23 cellular contexts compared by ENCODE assay signal in genomic region chr1:85333186-85333585, GRCh38.
"Had no signal": no experiment of that assay in that cellular context is flagged by ENCODE, and none has a peak within 500 bp of the region (broad histone marks: within the 10 kb centered on the region; RNA-seq: fewer than 3 reads in every experiment).

No MANE protein-coding gene starts in this region.

- H2AFZ ChIP-seq: hepatocyte had no signal

- H3K27ac Mint-ChIP-seq: memory B cell; natural killer cell treated with Interleukin-12 subunit alpha and Interleukin-12 subunit beta and Interleukin-15 and Interleukin-18, amount 100 ng/mL, for 72 hours; stimulated activated effector memory CD8-positive, alpha-beta T cell treated with anti-CD3 and anti-CD28 coated beads, Interleukin-12 subunit alpha, Interleukin-12 subunit beta, amount 100 ng/mL, for 72 hours; stimulated activated naive CD8-positive, alpha-beta T cell treated with anti-CD3 and anti-CD28 coated beads, Interleukin-15, amount 100 ng/mL, for 72 hours; type B pancreatic cell had no signal

- H3K4me3 ChIP-seq: hepatocyte, left ventricle myocardium inferior, lower lobe of right lung, psoas muscle, right lobe of liver, thoracic aorta had no signal

- H3K4me3 Mint-ChIP-seq: memory B cell; natural killer cell treated with Interleukin-12 subunit alpha and Interleukin-12 subunit beta and Interleukin-15 and Interleukin-18, amount 100 ng/mL, for 72 hours; stimulated activated effector memory CD8-positive, alpha-beta T cell treated with anti-CD3 and anti-CD28 coated beads, Interleukin-12 subunit alpha, Interleukin-12 subunit beta, amount 100 ng/mL, for 72 hours; stimulated activated naive CD8-positive, alpha-beta T cell treated with anti-CD3 and anti-CD28 coated beads, Interleukin-15, amount 100 ng/mL, for 72 hours; type B pancreatic cell had no signal

- H3K27ac ChIP-seq: hepatocyte, left ventricle myocardium inferior, lower lobe of right lung, psoas muscle, right lobe of liver, thoracic aorta had no signal

- H3K36me3 ChIP-seq: left ventricle myocardium inferior, lower lobe of right lung, right lobe of liver, thoracic aorta had no signal

- H3K4me1 ChIP-seq: right lobe of liver had no signal

- ATAC-seq: left cardiac atrium; lower lobe of right lung; right lobe of liver; stimulated activated effector memory CD8-positive, alpha-beta T cell treated with anti-CD3 and anti-CD28 coated beads, Interleukin-12 subunit alpha, Interleukin-12 subunit beta, amount 100 ng/mL, for 72 hours; stimulated activated naive CD8-positive, alpha-beta T cell treated with anti-CD3 and anti-CD28 coated beads, Interleukin-15, amount 100 ng/mL, for 72 hours had no signal

- H3K27me3 ChIP-seq: hepatocyte, right lobe of liver had no signal

- H3K4me2 ChIP-seq: hepatocyte had no signal

- DNase-seq: cortex of kidney; effector memory CD4-positive, alpha-beta T cell; erythroblast; foreskin melanocyte; head of caudate nucleus; kidney; left cardiac atrium; left ventricle myocardium inferior; lower lobe of right lung; midbrain; occipital lobe; psoas muscle; retina; right lobe of liver; stimulated activated CD4-positive, alpha-beta T cell treated with anti-CD3 and anti-CD28 coated beads, Interleukin-4, amount 100 ng/mL, for 1 hour; stimulated activated CD8-positive, alpha-beta memory T cell treated with anti-CD3 and anti-CD28 coated beads, Interleukin-4, amount 100 ng/mL, for 48 hours; stimulated activated naive CD8-positive, alpha-beta T cell treated with anti-CD3 and anti-CD28 coated beads, Interleukin-15, amount 100 ng/mL, for 72 hours had no signal

- H3K36me3 Mint-ChIP-seq: stimulated activated effector memory CD8-positive, alpha-beta T cell treated with anti-CD3 and anti-CD28 coated beads, Interleukin-12 subunit alpha, Interleukin-12 subunit beta, amount 100 ng/mL, for 72 hours had no signal

- H3K9me3 ChIP-seq: lower lobe of right lung, psoas muscle, right lobe of liver, thoracic aorta had no signal

- H3K27me3 Mint-ChIP-seq: memory B cell, type B pancreatic cell had no signal
